ENCODE assay signal across 8 cellular contexts in genomic region chr1:153534933-153535663, GRCh38. TPM values are rescaled to one million over a fixed set of nuclear protein-coding genes. Genes with fewer than 3 reads are reported as not detected.
DNase-seq lines count a peak whose midpoint lies in the region; ATAC-seq and TF ChIP-seq lines count a peak whose summit lies in the region.

No MANE protein-coding gene starts in this region.

- H3K9ac ChIP-seq in BLaER1, result 0 out of 2 replicates have a peak overlapping the region, but pooled peaks have one; percentile 46

- no peaks in the 10 kb centered on the region for H3K36me3 ChIP-seq in BLaER1

- ATAC-seq in HG03354 (IDR thresholded peaks at IDR 0.05; ENCODE audit: poor library complexity, severe bottlenecking, unreplicated experiment) (peak; percentile 9), omental fat pad (ENCODE audit: low FRiP score) (peak; percentile 2)

- peak overlapping the region; percentile 91 for H3K4me2 ChIP-seq in BLaER1

- TF ChIP-seq CTCF in fibroblast of villous mesenchyme (IDR thresholded peaks at IDR 0.05; ENCODE audit: insufficient read depth, low read depth, low read length) (no peak), omental fat pad (IDR thresholded peaks at IDR 0.05) (no peak)

- H3K4me3 ChIP-seq in BLaER1 (peak overlapping the region; percentile 60; the same call in 1 of the 2 replicates), fibroblast of villous mesenchyme (ENCODE audit: low read depth, low read length) (peak overlapping the region; percentile 86)

- peaks cover 20% of the 10 kb centered on the region for H3K27me3 ChIP-seq in BLaER1

- peak; percentile 37 for DNase-seq in activated CD8-positive, alpha-beta memory T cell treated with anti-CD3 and anti-CD28 coated beads, Interleukin-2, amount 50 U/mL, for 4 hours
- DNase-seq in fibroblast of villous mesenchyme (ENCODE audit: low read depth), result peak; percentile 50
- no peak for DNase-seq in omental fat pad (ENCODE audit: low spot score)
- no peak for DNase-seq in NCI-H1417 (lab: John Stamatoyannopoulos, UW)
- DNase-seq in inferior parietal cortex (ENCODE audit: extremely low spot score), result no peak
- no peak for DNase-seq in putamen (ENCODE audit: low spot score)

- H3K9me3 ChIP-seq in BLaER1, result no peaks in the 10 kb centered on the region

- H4K20me1 ChIP-seq in BLaER1, result no peaks in the 10 kb centered on the region

- peaks cover 47% of the 10 kb centered on the region for H3K4me1 ChIP-seq in BLaER1

- H3K27ac ChIP-seq in BLaER1, result no peak overlapping the region

RNA-seq across cellular contexts. Expression of gene S100A6, which starts 0.7 kb away (rescaled TPM):
- 1,018 and 1,040 TPM in 2 replicates for total RNA-seq in fibroblast of villous mesenchyme
- 100 to 1,000 TPM; 315 to 566 (median 427) TPM for total RNA-seq in omental fat pad

RNA-seq across cellular contexts. Expression of gene S100A5, which starts 5.6 kb away (rescaled TPM):
- 0.32 TPM in 1 of 2 replicates, not detected in the other for total RNA-seq in fibroblast of villous mesenchyme
- not detected for total RNA-seq in omental fat pad

RNA-seq across cellular contexts. Expression of gene S100A4, which starts 10.5 kb away (rescaled TPM):
- total RNA-seq in fibroblast of villous mesenchyme, result 165 and 507 TPM in 2 replicates
- total RNA-seq in omental fat pad, result 100 to 1,000 TPM; 323 to 723 (median 337) TPM

RNA-seq across cellular contexts. Expression of gene S100A3, which starts 14.0 kb away (rescaled TPM):
- total RNA-seq in fibroblast of villous mesenchyme (18.0 and 20.3 TPM in 2 replicates), omental fat pad (1 to 10 TPM in 3 of 4 donors, not detected in 1; 1.7 to 3.2 (median 2.7) TPM)

RNA-seq across cellular contexts. Expression of gene S100A2, which starts 30.5 kb away (rescaled TPM):
- total RNA-seq in fibroblast of villous mesenchyme (0.97 and 2.2 TPM in 2 replicates), omental fat pad (1 to 10 TPM in 2 of 4 donors, not detected in 2; 1.3 to 6.5 TPM)

Comparison
In these comparisons a context has a peak if more than half of its experiments do, and no peak if none do; other contexts are left out.
1. DNase-seq: peak in activated CD8-positive, alpha-beta memory T cell treated with anti-CD3 and anti-CD28 coated beads, Interleukin-2, amount 50 U/mL, for 4 hours (single experiment) and fibroblast of villous mesenchyme (single experiment); none in omental fat pad (single experiment), NCI-H1417 (0 of 3), inferior parietal cortex (single experiment) and putamen (single experiment).